Comparison of ENCODE assay signal across 8 cellular contexts in genomic region chr1:224329842-224330753, GRCh38. TPM values are rescaled to one million over a fixed set of nuclear protein-coding genes. Genes with fewer than 3 reads are reported as not detected.
DNase-seq lines count a peak whose midpoint lies in the region; ATAC-seq, FAIRE-seq and TF ChIP-seq lines count a peak whose summit lies in the region.

NVL (minus strand) TSS chr1:224330172; CDS start chr1:224330127, 45 bp downstream.

- H3K4me1 ChIP-seq in IMR-90 (ENCODE audit: control insufficient read depth, insufficient read depth, low read length) = no peaks in the 10 kb centered on the region; the same call in 1 of the 2 replicates
- H3K4me1 ChIP-seq in OCI-LY7 (ENCODE audit: insufficient read depth, low read length, poor library complexity, severe bottlenecking) = peaks cover 35% of the 10 kb centered on the region
- H3K4me1 ChIP-seq in endothelial cell of umbilical vein (ENCODE audit: control insufficient read depth, extremely low read depth, insufficient read depth, low read length) = peaks cover 19% of the 10 kb centered on the region

- intact Hi-C loops in IMR-90 (cut with micrococcal nuclease) (loop anchor here (2.0 to 5.0 kb wide), 3 partner anchors 158 to 631 kb away; no protein-coding TSS in a partner anchor), OCI-LY7 (cut with micrococcal nuclease; ENCODE audit: unreplicated experiment) (loop anchor here (1.0 to 5.0 kb wide), 5 partner anchors 26 to 632 kb away; partner anchors contain the start of genes CNIH4 and FBXO28), endothelial cell of umbilical vein (cut with micrococcal nuclease) (loop anchor here (1.0 to 5.0 kb wide), 6 partner anchors 26 to 533 kb away; partner anchors contain the start of genes CNIH4 and DEGS1)

- DNase-seq in DMS 273 treated with DMSO at 0.1 percent for 48 hours (lab: John Stamatoyannopoulos, UW) = peak; percentile 83
- peak; percentile 86 for DNase-seq in IMR-90
- peak; percentile 93 for DNase-seq in OCI-LY7 (ENCODE audit: low spot score)
- peak; percentile 88 for DNase-seq in activated CD8-positive, alpha-beta memory T cell treated with anti-CD3 and anti-CD28 coated beads, Interleukin-2, amount 50 U/mL, for 48 hours
- DNase-seq in endothelial cell of umbilical vein (ENCODE audit: low read depth, low spot score) = peak; percentile 90
- peak; percentile 91 for DNase-seq in midbrain (lab: John Stamatoyannopoulos, UW)
- DNase-seq in stimulated activated CD8-positive, alpha-beta memory T cell treated with anti-CD3 and anti-CD28 coated beads, Interleukin-15, amount 100 ng/mL, for 48 hours (ENCODE audit: low read depth in 2 of 2) = peak; percentile 68 to 72

- H3K4me3 ChIP-seq in IMR-90 (ENCODE audit: insufficient read depth, low read depth, low read length) (peak within 1 kb of the TSS; percentile 70), OCI-LY7 (ENCODE audit: low read depth, low read length, poor library complexity, severe bottlenecking) (peak within 1 kb of the TSS; percentile 95), endothelial cell of umbilical vein (replicated peaks in 1 of 3; ENCODE audit: insufficient read depth in 1 of 3, low read depth in 1 of 3, low read length in 3 of 3) (peak within 1 kb of the TSS; percentile 69 to 87 (median 85))

- peaks cover 48% of the 10 kb centered on the region for H3K79me2 ChIP-seq in OCI-LY7 (ENCODE audit: insufficient read depth, low read depth, low read length)
- peaks cover 38% of the 10 kb centered on the region for H3K79me2 ChIP-seq in endothelial cell of umbilical vein (ENCODE audit: control insufficient read depth, insufficient read depth, low read length)

- no peaks in the 10 kb centered on the region for H3K36me3 ChIP-seq in IMR-90 (ENCODE audit: control insufficient read depth, insufficient read depth, low read length)
- peaks cover 22% of the 10 kb centered on the region; the same call in 1 of the 2 replicates for H3K36me3 ChIP-seq in OCI-LY7 (ENCODE audit: insufficient read depth, low read length)
- no peaks in the 10 kb centered on the region for H3K36me3 ChIP-seq in endothelial cell of umbilical vein (ENCODE audit: control insufficient read depth in 2 of 2, extremely low read depth in 1 of 2, insufficient read depth in 2 of 2, low read length in 2 of 2)

- H4K20me1 ChIP-seq in IMR-90 (ENCODE audit: insufficient read depth, low read length) = no peaks in the 10 kb centered on the region; the same call in 1 of the 2 replicates
- H4K20me1 ChIP-seq in OCI-LY7 (ENCODE audit: insufficient read depth, low read length) = 0 out of 2 replicates have a peak, but pooled peaks cover 5% of the 10 kb centered on the region
- H4K20me1 ChIP-seq in endothelial cell of umbilical vein (replicated peaks; ENCODE audit: control insufficient read depth, extremely low read depth, insufficient read depth, low read length) = no peaks in the 10 kb centered on the region

- H2BK120ac ChIP-seq in IMR-90 (ENCODE audit: low read depth, low read length) = peak within 1 kb of the TSS; percentile 98

- CTCF ChIA-PET in IMR-90 (lab: Yijun Ruan, JAX) (interaction anchor here (0.6 to 1.1 kb wide), 2 partner anchors 9 to 140 kb away, joined by 3 to 9 read pairs; no protein-coding TSS in a partner anchor), OCI-LY7 (lab: Charles Lee; ENCODE audit: unreplicated experiment) (no interaction called here), endothelial cell of umbilical vein (lab: Charles Lee) (interaction anchor here (0.7 to 2.3 kb wide), 5 partner anchors 30 to 632 kb away, joined by 3 to 27 read pairs (median 3); no protein-coding TSS in a partner anchor)

- H3K56ac ChIP-seq in IMR-90 (ENCODE audit: extremely low read depth, insufficient read depth, low read length) = peak within 1 kb of the TSS; percentile 97

- no peak for TF ChIP-seq CTCF in IMR-90 (conservative IDR thresholded peaks at IDR 0.05; ENCODE audit: low read depth, low read length)
- TF ChIP-seq CTCF in OCI-LY7 (conservative IDR thresholded peaks at IDR 0.05; ENCODE audit: low read length) = no peak
- TF ChIP-seq CTCF in endothelial cell of umbilical vein (IDR thresholded peaks at IDR 0.05; ENCODE audit: extremely low read depth in 1 of 2, insufficient read depth in 1 of 2, low read depth in 1 of 2, low read length in 2 of 2) = no peak

- H3K9me1 ChIP-seq in IMR-90 (ENCODE audit: insufficient read depth, low read length) (no peaks in the 10 kb centered on the region), endothelial cell of umbilical vein (replicated peaks; ENCODE audit: control insufficient read depth, extremely low read depth, insufficient read depth, low read length) (no peaks in the 10 kb centered on the region)

- H3K9me2 ChIP-seq in OCI-LY7 (ENCODE audit: insufficient read depth, low read length) = no peaks in the 10 kb centered on the region

- H3K27ac ChIP-seq in IMR-90 (ENCODE audit: insufficient read depth, low read length) (peak within 1 kb of the TSS; percentile 95), OCI-LY7 (ENCODE audit: low read depth, low read length, poor library complexity, severe bottlenecking) (peak within 1 kb of the TSS; percentile 82), endothelial cell of umbilical vein (ENCODE audit: insufficient read depth, low read depth, low read length) (peak within 1 kb of the TSS; percentile 91)

- dilution Hi-C loops in IMR-90 (cut with HindIII; ENCODE audit: low sequenced_read_pairs, unreplicated experiment) (no loop called here), endothelial cell of umbilical vein (cut with MboI; ENCODE audit: extremely low pct_ligation_motif_present, low sequenced_read_pairs) (no loop called here)

- peak; percentile 58 for TF ChIP-seq POLR2A in IMR-90 (IDR thresholded peaks at IDR 0.05; ENCODE audit: low read depth, low read length)
- TF ChIP-seq POLR2A in endothelial cell of umbilical vein (IDR thresholded peaks at IDR 0.05; ENCODE audit: low read depth, low read length) = peak; percentile 85

- H3K14ac ChIP-seq in IMR-90 (replicated peaks; ENCODE audit: low read depth, low read length) = peak within 1 kb of the TSS; percentile 95

- H2BK15ac ChIP-seq in IMR-90 (ENCODE audit: low read depth, low read length) = peak within 1 kb of the TSS; percentile 85

- peak; percentile 73 for ATAC-seq in GM21528 (IDR thresholded peaks at IDR 0.05; ENCODE audit: low FRiP score, unreplicated experiment)
- peak; percentile 96 for ATAC-seq in IMR-90 (ENCODE audit: low read depth)

- peak within 1 kb of the TSS; percentile 90 for H3K23ac ChIP-seq in IMR-90 (ENCODE audit: low read depth, low read length)

- H2AK5ac ChIP-seq in IMR-90 (ENCODE audit: low read depth, low read length) = peak within 1 kb of the TSS; percentile 75; the same call in 1 of the 2 replicates

- peak within 1 kb of the TSS; percentile 95 for H2BK5ac ChIP-seq in IMR-90 (ENCODE audit: low read depth, low read length, poor library complexity, severe bottlenecking)

- H4K91ac ChIP-seq in IMR-90 (ENCODE audit: insufficient read depth, low read depth, low read length) = peak within 1 kb of the TSS; percentile 96

- peak; percentile 70 for FAIRE-seq in endothelial cell of umbilical vein (lab: Jason Lieb, UNC)

- in situ Hi-C loops in IMR-90 (cut with MboI; ENCODE audit: low sequenced_read_pairs) = loop anchor here (5.0 kb wide), 1 partner anchor 218 kb away; the partner anchor contains the start of gene FBXO28

- H2BK20ac ChIP-seq in IMR-90 (ENCODE audit: low read depth, low read length) = peak within 1 kb of the TSS; percentile 85; the same call in 1 of the 2 replicates

- H3K18ac ChIP-seq in IMR-90 (ENCODE audit: low read depth, low read length) = peak within 1 kb of the TSS; percentile 81

- peak within 1 kb of the TSS; percentile 89 for H2AK9ac ChIP-seq in IMR-90 (replicated peaks; ENCODE audit: low read depth, low read length, poor library complexity)

- POLR2A ChIA-PET in IMR-90 (lab: Charles Lee; ENCODE audit: unreplicated experiment) = no interaction called here
- POLR2A ChIA-PET in OCI-LY7 (lab: Charles Lee) = interaction anchor here (0.6 to 1.2 kb wide), 5 partner anchors 65 to 275 kb away, joined by 3 to 7 read pairs (median 4); no protein-coding TSS in a partner anchor
- POLR2A ChIA-PET in endothelial cell of umbilical vein (lab: Charles Lee) = interaction anchor here (0.8 kb wide), 1 partner anchor 161 kb away, joined by 5 read pairs; no protein-coding TSS in a partner anchor

- H2AFZ ChIP-seq in IMR-90 (replicated peaks; ENCODE audit: low read length, poor library complexity) = peak within 1 kb of the TSS; percentile 97
- peak within 1 kb of the TSS; percentile 94 for H2AFZ ChIP-seq in OCI-LY7 (ENCODE audit: low read length)
- peak within 1 kb of the TSS; percentile 93 for H2AFZ ChIP-seq in endothelial cell of umbilical vein (ENCODE audit: low read depth, low read length)

- no peaks in the 10 kb centered on the region for H3K9me3 ChIP-seq in IMR-90 (ENCODE audit: control insufficient read depth, insufficient read depth, low read length)
- H3K9me3 ChIP-seq in OCI-LY7 (ENCODE audit: low read length) = no peaks in the 10 kb centered on the region
- H3K9me3 ChIP-seq in endothelial cell of umbilical vein (replicated peaks; ENCODE audit: control insufficient read depth, insufficient read depth, low read length) = no peaks in the 10 kb centered on the region

- H4K5ac ChIP-seq in IMR-90 (ENCODE audit: low read depth, low read length) = peak within 1 kb of the TSS; percentile 81

- H3K27me3 ChIP-seq in IMR-90 (ENCODE audit: control insufficient read depth, insufficient read depth, low read length) (no peaks in the 10 kb centered on the region), endothelial cell of umbilical vein (ENCODE audit: control insufficient read depth in 2 of 2, insufficient read depth in 2 of 2, low read length in 2 of 2) (no peaks in the 10 kb centered on the region)

- peaks cover 10 to 25% of the 10 kb centered on the region in 2 experiments for H3K79me1 ChIP-seq in IMR-90 (ENCODE audit: low read depth in 1 of 2, low read length in 2 of 2)

- BruUV-seq in IMR-90 (replicated peaks; lab: Mats Ljungman, UMichigan) = no TSS peak
- no TSS peak for BruUV-seq in OCI-LY7 (replicated peaks; lab: Mats Ljungman, UMichigan)
- BruUV-seq in endothelial cell of umbilical vein (replicated peaks; lab: Mats Ljungman, UMichigan) = no TSS peak

- no peak for TF ChIP-seq RAD21 in IMR-90 (IDR thresholded peaks at IDR 0.05; ENCODE audit: low read length)

- peak within 1 kb of the TSS; percentile 81 for H3K4me2 ChIP-seq in IMR-90 (ENCODE audit: low read depth, low read length)
- H3K4me2 ChIP-seq in OCI-LY7 (ENCODE audit: low read length) = peak within 1 kb of the TSS; percentile 84
- H3K4me2 ChIP-seq in endothelial cell of umbilical vein (ENCODE audit: insufficient read depth, low read length) = peak within 1 kb of the TSS; percentile 83

- 0% methylated on average over 6 of the region's 52 CpGs; no CpG with 5 or more reads in 1 of the 2 experiments for WGBS in IMR-90 (ENCODE audit: extremely low coverage in 2 of 2, insufficient read length in 1 of 2), 2 experiments

- peak within 1 kb of the TSS; percentile 94 for H3K4ac ChIP-seq in IMR-90 (ENCODE audit: low read depth, low read length)

- peak within 1 kb of the TSS; percentile 83 to 96 for H4K8ac ChIP-seq in IMR-90 (ENCODE audit: low read depth in 2 of 2, low read length in 2 of 2)

- H3K9ac ChIP-seq in IMR-90 (ENCODE audit: low read depth, low read length) (peak within 1 kb of the TSS; percentile 88), endothelial cell of umbilical vein (replicated peaks; ENCODE audit: extremely low read depth, insufficient read depth, low read length) (peak within 1 kb of the TSS; percentile 95)

RNA-seq across cellular contexts. Expression of gene NVL, which starts in this region (rescaled TPM):
- total RNA-seq in IMR-90 (2012; rRNA removed) (16.5 and 18.9 TPM in 2 replicates), OCI-LY7 (2022) (36.7 and 43.0 TPM in 2 replicates), endothelial cell of umbilical vein (30.3 and 35.6 TPM in 2 replicates)
- polyA plus RNA-seq in IMR-90 (2012; rRNA removed) (16.2 and 18.4 TPM in 2 replicates), endothelial cell of umbilical vein (11.9 and 16.7 TPM in 2 replicates)
- 3.7 and 7.9 TPM in 2 replicates for polyA plus RNA-seq in IMR-90 (2012; cell fraction: cytosol; rRNA removed)
- 9.4 and 41.8 TPM in 2 replicates for polyA plus RNA-seq in IMR-90 (2012; cell fraction: nucleus; rRNA removed; ENCODE audit: low replicate concordance)
- 31.6 and 33.9 TPM in 2 replicates for total RNA-seq in OCI-LY7 (2014; rRNA removed; shearing (Covaris generic))
- polyA plus RNA-seq in endothelial cell of umbilical vein (2011; cell fraction: cytosol; rRNA removed) = 19.3 and 21.0 TPM in 2 replicates
- polyA plus RNA-seq in endothelial cell of umbilical vein (2011; cell fraction: nucleus; rRNA removed) = 68.1 and 72.4 TPM in 2 replicates
- 15.2 and 18.9 TPM in 2 replicates for polyA plus RNA-seq in endothelial cell of umbilical vein (2012)
- 19.1 and 23.0 TPM in 2 replicates for polyA minus RNA-seq in endothelial cell of umbilical vein
- polyA minus RNA-seq in endothelial cell of umbilical vein (2011; cell fraction: cytosol; rRNA and poly(A)+ RNA removed) = 30.0 TPM
- polyA minus RNA-seq in endothelial cell of umbilical vein (2011; cell fraction: nucleus; rRNA and poly(A)+ RNA removed) = 31.5 and 43.9 TPM in 2 replicates

Comparison
In these comparisons a context has a peak if more than half of its experiments do, and no peak if none do; other contexts are left out.
1. Peak in every context shown above with its lines: DNase-seq, ATAC-seq, H3K4me3 ChIP-seq and H3K27ac ChIP-seq.